Comparison of ENCODE assay signal across 8 cellular contexts in genomic region chr2:112482309-112483046, GRCh38. TPM values are rescaled to one million over a fixed set of nuclear protein-coding genes. Genes with fewer than 3 reads are reported as not detected.
A peak's percentile ranks its signal among the peaks of the same experiment; 100 is the strongest.
DNase-seq lines count a peak whose midpoint lies in the region; ATAC-seq, FAIRE-seq and TF ChIP-seq lines count a peak whose summit lies in the region.

No MANE protein-coding gene starts in this region.

- H3K36me3 ChIP-seq in psoas muscle (ENCODE audit: insufficient read depth in 1 of 2, low read depth in 1 of 2): no peaks in the 10 kb centered on the region

- under 1% methylated on average over 77 of the region's 77 CpGs for WGBS in right cardiac atrium
- WGBS in psoas muscle, 3 donors: 0% methylated on average over 61 to 77 of the region's 77 CpGs

- H3K9me3 ChIP-seq in right cardiac atrium (ENCODE audit: control insufficient read depth, low read length): no peaks in the 10 kb centered on the region
- no peaks in the 10 kb centered on the region for H3K9me3 ChIP-seq in psoas muscle

- no peak for FAIRE-seq in D721Med (lab: Jason Lieb, UNC)

- no peak for TF ChIP-seq CTCF in AG04449 (IDR thresholded peaks at IDR 0.05; ENCODE audit: insufficient read depth, low read length, missing control alignments)
- no peak for TF ChIP-seq CTCF in psoas muscle (IDR thresholded peaks at IDR 0.05)
- TF ChIP-seq CTCF in D721Med (IDR thresholded peaks at IDR 0.05; ENCODE audit: insufficient read depth, missing control alignments): no peak

- H3K4me1 ChIP-seq in right cardiac atrium (ENCODE audit: control insufficient read depth, insufficient read depth, low read length): peaks cover 9% of the 10 kb centered on the region
- H3K4me1 ChIP-seq in psoas muscle: peaks cover 16% of the 10 kb centered on the region

- intact Hi-C loops in right cardiac atrium (cut with DNase I) (loop anchor here in 1 of 4 donors (5.0 kb wide), 1 partner anchor 100 kb away; the partner anchor contains the start of gene CHCHD5), psoas muscle (cut with DNase I) (loop anchor here (1.0 to 10.0 kb wide), 4 partner anchors 60 to 100 kb away; partner anchors contain the start of genes POLR1B (in 2 of the 2) and CHCHD5 (in 1 of the 2))

- CTCF ChIA-PET in AG04449 (lab: Yijun Ruan, JAX): interaction anchor here (0.6 to 4.0 kb wide), 4 partner anchors 11 to 355 kb away, joined by 3 to 23 read pairs (median 4); no protein-coding TSS in a partner anchor

- H3K4me3 ChIP-seq in AG04449 (ENCODE audit: low read depth, low read length): peak overlapping the region; percentile 83
- H3K4me3 ChIP-seq in right cardiac atrium (ENCODE audit: low read length): peak overlapping the region; percentile 82
- peak overlapping the region; percentile 89 for H3K4me3 ChIP-seq in psoas muscle

- ATAC-seq in GM18858 (IDR thresholded peaks at IDR 0.05; ENCODE audit: unreplicated experiment) (peak; percentile 15), HG03457 (IDR thresholded peaks at IDR 0.05; ENCODE audit: unreplicated experiment) (peak; percentile 9), right cardiac atrium (peak; percentile 13 to 31), psoas muscle (peak; percentile 8 to 32 (median 21))

- no peaks in the 10 kb centered on the region for H3K27me3 ChIP-seq in right cardiac atrium (ENCODE audit: control insufficient read depth, insufficient read depth)
- H3K27me3 ChIP-seq in psoas muscle (ENCODE audit: insufficient read depth in 3 of 3, low read length in 2 of 3): no peaks in the 10 kb centered on the region

- POLR2A ChIA-PET in AG04449 (lab: Yijun Ruan, JAX): no interaction called here

- DNase-seq in AG04449 (ENCODE audit: low read depth, low spot score): no peak
- DNase-seq in SK-N-DZ (ENCODE audit: low spot score): peak; percentile 51
- peak; percentile 43 to 75 (median 72) for DNase-seq in right cardiac atrium
- DNase-seq in psoas muscle: peak; percentile 27 to 66
- DNase-seq in D721Med (ENCODE audit: insufficient read length, low spot score): no peak

- H3K27ac ChIP-seq in angular gyrus (ENCODE audit: low read depth, low read length): peak overlapping the region; percentile 90
- peak overlapping the region; percentile 95 for H3K27ac ChIP-seq in right cardiac atrium (ENCODE audit: low read length)
- H3K27ac ChIP-seq in psoas muscle: peak overlapping the region; percentile 85

RNA-seq across cellular contexts. Expression of gene TTL, which starts 0.5 kb away (rescaled TPM):
- polyA plus RNA-seq in SK-N-DZ (2014; cell fraction: cytosol; rRNA removed): 84.4 and 85.0 TPM in 2 replicates
- 64.6 and 67.8 TPM in 2 replicates for polyA plus RNA-seq in SK-N-DZ (2014; cell fraction: nucleus; rRNA removed)
- total RNA-seq in right cardiac atrium (10 to 100 TPM; 35.3 to 41.9 (median 39.2) TPM), psoas muscle (10 to 100 TPM; 44.1 to 72.0 (median 51.3) TPM)
- polyA plus RNA-seq in right cardiac atrium (12.5 TPM), psoas muscle (10 to 100 TPM; 19.0 to 49.8 (median 23.8) TPM)

RNA-seq across cellular contexts. Expression of gene RGPD8, which starts 49.0 kb away (rescaled TPM):
- 2.3 and 4.6 TPM in 2 replicates for polyA plus RNA-seq in SK-N-DZ (2014; cell fraction: cytosol; rRNA removed)
- 3.5 and 6.7 TPM in 2 replicates for polyA plus RNA-seq in SK-N-DZ (2014; cell fraction: nucleus; rRNA removed)
- 10 to 100 TPM in 2 of 4 donors, 1 to 10 TPM in 2; 9.7 to 19.0 (median 11.7) TPM for total RNA-seq in right cardiac atrium
- 2.2 TPM for polyA plus RNA-seq in right cardiac atrium
- 1 to 10 TPM; 5.8 to 8.1 (median 6.2) TPM for total RNA-seq in psoas muscle
- 1 to 10 TPM in 2 of 3 donors, not detected in 1; 1.2 to 3.5 TPM for polyA plus RNA-seq in psoas muscle

RNA-seq across cellular contexts. Expression of gene POLR1B, which starts 59.8 kb away (rescaled TPM):
- 26.0 and 34.5 TPM in 2 replicates for polyA plus RNA-seq in SK-N-DZ (2014; cell fraction: cytosol; rRNA removed)
- polyA plus RNA-seq in SK-N-DZ (2014; cell fraction: nucleus; rRNA removed): 21.3 and 28.1 TPM in 2 replicates
- 10 to 100 TPM in 3 of 4 donors, 1 to 10 TPM in 1; 9.9 to 13.8 (median 10.7) TPM for total RNA-seq in right cardiac atrium
- 3.1 TPM for polyA plus RNA-seq in right cardiac atrium
- total RNA-seq in psoas muscle: 10 to 100 TPM; 12.2 to 22.8 (median 19.4) TPM
- 10 to 100 TPM in 2 of 3 donors, 1 to 10 TPM in 1; 6.5 to 13.2 (median 12.9) TPM for polyA plus RNA-seq in psoas muscle

Comparison
In these comparisons a context has a peak if more than half of its experiments do, and no peak if none do; other contexts are left out.
1. DNase-seq: peak in SK-N-DZ (single experiment), right cardiac atrium (3 of 3) and psoas muscle (2 of 2); none in AG04449 (single experiment) and D721Med (single experiment).
2. Peak in every context shown above with its lines, with median percentiles within 50 percentile points of each other: H3K4me3 ChIP-seq, ATAC-seq and H3K27ac ChIP-seq.